9 cellular contexts compared by ENCODE assay signal in genomic region chr5:129125819-129126218, GRCh38. TPM values are rescaled to one million over a fixed set of nuclear protein-coding genes. Genes with fewer than 3 reads are reported as not detected.
A peak's percentile ranks its signal among the peaks of the same experiment; 100 is the strongest.
DNase-seq lines count a peak whose midpoint lies in the region; ATAC-seq, FAIRE-seq and TF ChIP-seq lines count a peak whose summit lies in the region.
"Had no signal": no experiment of that assay in that cellular context is flagged by ENCODE, and none has a peak within 500 bp of the region (broad histone marks: within the 10 kb centered on the region; RNA-seq: fewer than 3 reads in every experiment).

No MANE protein-coding gene starts in this region.

- intact Hi-C loops in head of caudate nucleus (cut with DNase I) (no loop called here), upper lobe of right lung (cut with DNase I) (no loop called here)

- H3K27ac ChIP-seq in duodenal mucosa (ENCODE audit: low read depth, low read length) (no peak overlapping the region), upper lobe of right lung (no peak overlapping the region)

- no peak overlapping the region for H3K9ac ChIP-seq in duodenal mucosa (ENCODE audit: low read depth in 1 of 2, low read length in 2 of 2)

- H3K27me3 ChIP-seq in duodenal mucosa (ENCODE audit: control insufficient read depth in 1 of 2, insufficient read depth in 2 of 2, low read length in 2 of 2): no peaks in the 10 kb centered on the region
- H3K27me3 ChIP-seq in upper lobe of right lung: no peaks in the 10 kb centered on the region

- no peak for TF ChIP-seq POLR2A in GM12891 (IDR thresholded peaks at IDR 0.05; ENCODE audit: low read depth, low read length)

- H3K4me3 ChIP-seq in duodenal mucosa (ENCODE audit: low read depth in 1 of 2, low read length in 2 of 2): peak overlapping the region; percentile 37 to 56
- H3K4me3 ChIP-seq in upper lobe of right lung: no peak overlapping the region

- DNase-seq in GM12891 (ENCODE audit: insufficient read length, low spot score) (peak; percentile 2), head of caudate nucleus (no peak), upper lobe of right lung (no peak), NCI-H2227 treated with DMSO at 0.1 percent for 48 hours (lab: John Stamatoyannopoulos, UW) (no peak)
- no peak for DNase-seq in activated CD4-positive, CD25-positive, alpha-beta regulatory T cell treated with anti-CD3 and anti-CD28 coated beads, Interleukin-2, amount 50 U/mL, for 72 hours

- no peak for FAIRE-seq in GM12891 (lab: Jason Lieb, UNC)
- FAIRE-seq: islet of Langerhans had no signal

- H3K9me3 ChIP-seq in duodenal mucosa (ENCODE audit: control insufficient read depth in 1 of 2, low read length in 2 of 2) (no peaks in the 10 kb centered on the region), upper lobe of right lung (no peaks in the 10 kb centered on the region)

- TF ChIP-seq CTCF in upper lobe of right lung (IDR thresholded peaks at IDR 0.05): no peak

- peak; percentile 64 for ATAC-seq in GM21360 (IDR thresholded peaks at IDR 0.05; ENCODE audit: unreplicated experiment)
- ATAC-seq in HG03378 (IDR thresholded peaks at IDR 0.05; ENCODE audit: unreplicated experiment): peak; percentile 83
- no peak for ATAC-seq in upper lobe of right lung

- peaks cover 10 to 17% of the 10 kb centered on the region in 2 donors for H3K4me1 ChIP-seq in duodenal mucosa (ENCODE audit: control insufficient read depth in 1 of 2, insufficient read depth in 2 of 2, low read length in 2 of 2)
- no peaks in the 10 kb centered on the region for H3K4me1 ChIP-seq in upper lobe of right lung

- H3K36me3 ChIP-seq in duodenal mucosa (ENCODE audit: control insufficient read depth in 1 of 2, insufficient read depth in 2 of 2, low read length in 2 of 2) (no peaks in the 10 kb centered on the region), upper lobe of right lung (no peaks in the 10 kb centered on the region)

TF ChIP-seq in GM12891, 5 proteins besides CTCF, POLR2A, EP300 and RAD21:
- TF ChIP-seq SPI1 (IDR thresholded peaks at IDR 0.05; ENCODE audit: low read depth, low read length): peak; percentile 76
- no peak for TF ChIP-seq PAX5 (IDR thresholded peaks at IDR 0.05; ENCODE audit: insufficient read depth, low read length, severe bottlenecking)
TF ChIP-seq in GM12891: peak in this region for 1.

RNA-seq across cellular contexts. Expression of gene ISOC1, which starts 31.3 kb away (rescaled TPM):
- polyA plus RNA-seq in GM12891 (2012; ENCODE audit: low read depth, missing spikeins): 10.5 TPM
- 22.0 TPM for total RNA-seq in upper lobe of right lung
